Comparison of ENCODE assay signal across 9 cellular contexts in genomic region chr15:41775651-41776050, GRCh38. TPM values are rescaled to one million over a fixed set of nuclear protein-coding genes. Genes with fewer than 3 reads are reported as not detected.
A peak's percentile ranks its signal among the peaks of the same experiment; 100 is the strongest.
DNase-seq lines count a peak whose midpoint lies in the region; ATAC-seq and TF ChIP-seq lines count a peak whose summit lies in the region.
"Had no signal": no experiment of that assay in that cellular context is flagged by ENCODE, and none has a peak within 500 bp of the region (broad histone marks: within the 10 kb centered on the region; RNA-seq: fewer than 3 reads in every experiment).

No MANE protein-coding gene starts in this region.

- H3K4me1 ChIP-seq in BLaER1, result peaks cover 70% of the 10 kb centered on the region
- peaks cover 11% of the 10 kb centered on the region for H3K4me1 ChIP-seq in colonic mucosa

- DNase-seq in M059J (ENCODE audit: low read depth) (peak; percentile 42), colonic mucosa (no peak), GM20000 (ENCODE audit: low spot score) (no peak), NCI-H2029 treated with DMSO at 0.1 percent for 48 hours (lab: John Stamatoyannopoulos, UW) (no peak), NCI-H526 treated with DMSO at 0.1 percent for 48 hours (lab: John Stamatoyannopoulos, UW) (no peak)
- DNase-seq: SHP77 had no signal

- intact Hi-C loops in colonic mucosa (cut with DNase I), result no loop called here

- H3K27me3 Mint-ChIP-seq in nephron (ENCODE audit: low read depth), result no peaks in the 10 kb centered on the region

- H3K36me3 Mint-ChIP-seq in nephron (ENCODE audit: low read depth), result peaks cover 13% of the 10 kb centered on the region

- H4K20me1 ChIP-seq in BLaER1, result peaks cover 19% of the 10 kb centered on the region

- TF ChIP-seq CTCF in colonic mucosa (IDR thresholded peaks at IDR 0.05), result no peak
- no peak for TF ChIP-seq CTCF in nephron (IDR thresholded peaks at IDR 0.05; ENCODE audit: unreplicated experiment in 3 of 3)
- no peak for TF ChIP-seq CTCF in GM20000 (IDR thresholded peaks at IDR 0.05; ENCODE audit: extremely low read depth, missing control alignments)

- H3K27ac ChIP-seq in BLaER1 (peak overlapping the region; percentile 86), colonic mucosa (no peak overlapping the region)

- peak overlapping the region; percentile 93 for H3K4me2 ChIP-seq in BLaER1

- H3K4me1 Mint-ChIP-seq in nephron, result peaks cover 69% of the 10 kb centered on the region

- ATAC-seq in HG03469 (IDR thresholded peaks at IDR 0.05; ENCODE audit: unreplicated experiment), result no peak

- no peaks in the 10 kb centered on the region for H3K9me3 Mint-ChIP-seq in nephron

- H3K9ac ChIP-seq in BLaER1 (peak overlapping the region; percentile 88), colonic mucosa (ENCODE audit: low read depth in 2 of 2, low read length in 2 of 2) (peak overlapping the region; percentile 44 to 79)

- H3K4me3 ChIP-seq in BLaER1, result peak overlapping the region; percentile 81
- H3K4me3 ChIP-seq in colonic mucosa, result no peak overlapping the region

- H3K36me3 ChIP-seq in BLaER1 (0 out of 2 replicates have a peak, but pooled peaks cover 4% of the 10 kb centered on the region), colonic mucosa (no peaks in the 10 kb centered on the region)

- H3K27me3 ChIP-seq in BLaER1, result no peaks in the 10 kb centered on the region
- H3K27me3 ChIP-seq in colonic mucosa, result no peaks in the 10 kb centered on the region

- peak overlapping the region; percentile 82 to 94 (median 87) for H3K27ac Mint-ChIP-seq in nephron

- no peaks in the 10 kb centered on the region for H3K9me3 ChIP-seq in BLaER1
- H3K9me3 ChIP-seq in colonic mucosa, result no peaks in the 10 kb centered on the region

- H3K4me3 Mint-ChIP-seq in nephron, result peak overlapping the region; percentile 95 to 96 (median 96)

RNA-seq across cellular contexts. Expression of gene MAPKBP1, which starts 1.4 kb away (rescaled TPM):
- 8.4 and 11.8 TPM in 2 replicates for total RNA-seq in M059J (2014; rRNA removed; shearing (Covaris generic))
- 10 to 100 TPM in 1 of 2 donors, 1 to 10 TPM in 1; 9.0 to 14.6 TPM for total RNA-seq in colonic mucosa

RNA-seq across cellular contexts. Expression of gene JMJD7, which starts 52.2 kb away (rescaled TPM):
- 7.9 and 11.4 TPM in 2 replicates for total RNA-seq in M059J (2014; rRNA removed; shearing (Covaris generic))
- total RNA-seq in colonic mucosa, result 10 to 100 TPM in 1 of 2 donors, 1 to 10 TPM in 1; 7.8 to 11.8 TPM
